ENCODE assay signal across 8 cellular contexts in the genomic region with DNA sequence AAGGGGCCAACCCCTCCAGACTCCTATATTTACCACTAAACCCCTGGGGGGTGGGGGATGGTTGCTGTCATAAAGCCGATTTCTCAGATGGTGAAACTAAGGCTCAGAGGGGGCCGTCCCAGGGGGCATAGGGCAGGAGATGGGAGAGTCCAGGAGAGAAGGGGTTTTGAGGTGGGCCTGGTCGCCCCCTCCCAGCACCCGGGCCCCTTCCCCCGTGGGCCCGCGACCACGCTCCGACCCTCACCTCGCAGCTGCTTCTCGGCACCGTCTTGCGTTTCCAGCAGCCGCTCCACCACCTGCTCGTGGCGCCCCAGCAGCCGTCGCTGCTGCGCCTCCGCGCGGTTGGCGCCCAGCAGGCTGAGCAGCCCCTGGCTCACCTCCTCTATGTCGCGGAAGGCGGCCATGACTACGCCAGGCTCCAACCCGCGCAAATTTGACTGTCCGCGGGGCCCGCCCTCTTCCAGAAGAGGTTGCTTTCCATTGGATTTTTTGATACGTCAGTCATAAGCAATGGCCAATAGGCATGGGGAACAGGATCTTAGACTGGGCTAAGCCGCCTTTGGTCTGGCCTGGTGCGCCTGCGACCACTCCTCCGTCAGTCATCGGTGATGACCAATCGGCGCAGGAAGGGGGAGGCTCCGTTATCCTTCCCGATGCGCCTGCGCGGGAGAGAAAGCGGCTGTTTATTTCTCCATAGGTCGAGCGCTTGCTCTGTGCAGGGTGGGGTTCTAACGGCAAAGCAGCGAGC. TPM values are rescaled to one million over a fixed set of nuclear protein-coding genes. Genes with fewer than 3 reads are reported as not detected.
DNase-seq lines count a peak whose midpoint lies in the region; ATAC-seq and TF ChIP-seq lines count a peak whose summit lies in the region.

SPC24 (minus strand) TSS at position 410 of the 748 bp plus-strand sequence; CDS start at position 404, 6 bp downstream.

- H4K20me1 ChIP-seq in SK-N-SH (ENCODE audit: insufficient read depth): no peaks in the 10 kb centered on the region

- H3K4me3 ChIP-seq in SK-N-SH (ENCODE audit: low read depth in 2 of 2, low read length in 1 of 2): peak within 1 kb of the TSS; percentile 70 to 75

- no peaks in the 10 kb centered on the region for H3K9me3 ChIP-seq in SK-N-SH

- peaks cover 10% of the 10 kb centered on the region for H3F3A ChIP-seq in SK-N-SH (replicated peaks; ENCODE audit: insufficient read depth)

- peak; percentile 95 for ATAC-seq in HG02571 (IDR thresholded peaks at IDR 0.05; ENCODE audit: unreplicated experiment)

- CTCF ChIA-PET in SK-N-SH (lab: Yijun Ruan, JAX): interaction anchor here (0.8 to 2.1 kb wide), 6 partner anchors 12 to 327 kb away, joined by 3 to 9 read pairs (median 6); no protein-coding TSS in a partner anchor

- peak within 1 kb of the TSS; percentile 80 for H2AFZ ChIP-seq in SK-N-SH (ENCODE audit: low read depth)

- peak within 1 kb of the TSS; percentile 81 for H3K9ac ChIP-seq in SK-N-SH

- H3K27ac ChIP-seq in SK-N-SH (ENCODE audit: low read depth in 2 of 2, low read length in 1 of 2) (peak within 1 kb of the TSS; percentile 37 to 75), temporal lobe (ENCODE audit: low read depth, low read length) (peak within 1 kb of the TSS; percentile 64)

- peak; percentile 10; the same call in 1 of the 2 replicates for TF ChIP-seq RAD21 in SK-N-SH (IDR thresholded peaks at IDR 0.05; ENCODE audit: low read length)

- no peaks in the 10 kb centered on the region for H3K9me2 ChIP-seq in SK-N-SH

- H3K36me3 ChIP-seq in SK-N-SH (replicated peaks in 1 of 2; ENCODE audit: control insufficient read depth in 1 of 2, insufficient read depth in 2 of 2, low read length in 1 of 2): no peaks in the 10 kb centered on the region

- DNase-seq in GM04504 (ENCODE audit: low read depth) (peak; percentile 97), NCI-H1048 (lab: John Stamatoyannopoulos, UW) (peak; percentile 95), SK-N-SH (peak; percentile 100), globus pallidus (ENCODE audit: low spot score) (peak; percentile 98), nucleus accumbens (lab: John Stamatoyannopoulos, UW) (peak; percentile 66 to 98 (median 95))
- DNase-seq in activated naive CD4-positive, alpha-beta T cell treated with anti-CD3 and anti-CD28 coated beads, Interleukin-2, amount 50 U/mL, for 16 hours: peak; percentile 90

- POLR2A ChIA-PET in SK-N-SH (lab: Yijun Ruan, JAX): interaction anchor here (1.1 kb wide), 1 partner anchor 20 kb away, joined by 3 read pairs; no protein-coding TSS in a partner anchor

- peaks cover 2 to 6% of the 10 kb centered on the region in 2 experiments; a peak in 2 of 4 replicates for H3K4me1 ChIP-seq in SK-N-SH (ENCODE audit: control insufficient read depth in 1 of 2, insufficient read depth in 2 of 2, low read depth in 1 of 2, low read length in 1 of 2)

- H3K79me2 ChIP-seq in SK-N-SH (ENCODE audit: insufficient read depth): peaks cover 50% of the 10 kb centered on the region

- H3K27me3 ChIP-seq in SK-N-SH (ENCODE audit: insufficient read depth): no peaks in the 10 kb centered on the region

- no peak for TF ChIP-seq EP300 in SK-N-SH (IDR thresholded peaks at IDR 0.05; ENCODE audit: borderline replicate concordance in 1 of 2, low read depth in 1 of 2, low read length in 1 of 2)

- H3K4me2 ChIP-seq in SK-N-SH: peak within 1 kb of the TSS; percentile 91

- no peak; the same call in 1 of the 2 replicates for TF ChIP-seq CTCF in SK-N-SH (IDR thresholded peaks at IDR 0.05)

- WGBS in SK-N-SH (ENCODE audit: low lambda C conversion rate): under 1% methylated on average over 24 of the region's 50 CpGs

TF ChIP-seq in SK-N-SH, 30 proteins besides CTCF, POLR2A, EP300 and RAD21 (continues in another document):
- TF ChIP-seq TAF1 (IDR thresholded peaks at IDR 0.05; ENCODE audit: borderline replicate concordance, low read depth, low read length) (peak; percentile 83), MEF2A (IDR thresholded peaks at IDR 0.05; ENCODE audit: borderline replicate concordance, low read depth) (no peak), YY1 (IDR thresholded peaks at IDR 0.05; ENCODE audit: low read depth) (peak; percentile 88), FOXM1 (IDR thresholded peaks at IDR 0.05; ENCODE audit: low read depth) (no peak), GATA2 (CRISPR knock-in tag; IDR thresholded peaks at IDR 0.05) (no peak), FOSL2 (IDR thresholded peaks at IDR 0.05; ENCODE audit: borderline replicate concordance, low read depth) (no peak), GABPA (IDR thresholded peaks at IDR 0.05; ENCODE audit: low read depth) (no peak), ZBTB33 (IDR thresholded peaks at IDR 0.05; ENCODE audit: borderline replicate concordance, low read depth) (no peak), FOXJ3 (CRISPR knock-in tag; IDR thresholded peaks at IDR 0.05) (no peak), MXI1 (IDR thresholded peaks at IDR 0.05; ENCODE audit: low read depth, low read length) (peak; percentile 98), REST (IDR thresholded peaks at IDR 0.05; ENCODE audit: low read depth, low read length) (peak; percentile 24; the same call in 1 of the 2 replicates), JUND (IDR thresholded peaks at IDR 0.05) (no peak), POLR2AphosphoS5 (IDR thresholded peaks at IDR 0.05; ENCODE audit: low read depth, low read length) (peak; percentile 83), CHD2 (IDR thresholded peaks at IDR 0.05; ENCODE audit: low read length, partially characterized antibody) (peak; percentile 89), TCF12 (IDR thresholded peaks at IDR 0.05) (no peak)
- TF ChIP-seq, protein P1, sequence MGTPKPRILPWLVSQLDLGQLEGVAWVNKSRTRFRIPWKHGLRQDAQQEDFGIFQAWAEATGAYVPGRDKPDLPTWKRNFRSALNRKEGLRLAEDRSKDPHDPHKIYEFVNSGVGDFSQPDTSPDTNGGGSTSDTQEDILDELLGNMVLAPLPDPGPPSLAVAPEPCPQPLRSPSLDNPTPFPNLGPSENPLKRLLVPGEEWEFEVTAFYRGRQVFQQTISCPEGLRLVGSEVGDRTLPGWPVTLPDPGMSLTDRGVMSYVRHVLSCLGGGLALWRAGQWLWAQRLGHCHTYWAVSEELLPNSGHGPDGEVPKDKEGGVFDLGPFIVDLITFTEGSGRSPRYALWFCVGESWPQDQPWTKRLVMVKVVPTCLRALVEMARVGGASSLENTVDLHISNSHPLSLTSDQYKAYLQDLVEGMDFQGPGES (IDR thresholded peaks at IDR 0.05; ENCODE audit: low read depth, low read length): no peak; the same call in 1 of the 2 replicates
- TF ChIP-seq, protein P2, sequence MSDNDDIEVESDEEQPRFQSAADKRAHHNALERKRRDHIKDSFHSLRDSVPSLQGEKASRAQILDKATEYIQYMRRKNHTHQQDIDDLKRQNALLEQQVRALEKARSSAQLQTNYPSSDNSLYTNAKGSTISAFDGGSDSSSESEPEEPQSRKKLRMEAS (IDR thresholded peaks at IDR 0.05; ENCODE audit: low read depth): no peak
- TF ChIP-seq, protein P3, sequence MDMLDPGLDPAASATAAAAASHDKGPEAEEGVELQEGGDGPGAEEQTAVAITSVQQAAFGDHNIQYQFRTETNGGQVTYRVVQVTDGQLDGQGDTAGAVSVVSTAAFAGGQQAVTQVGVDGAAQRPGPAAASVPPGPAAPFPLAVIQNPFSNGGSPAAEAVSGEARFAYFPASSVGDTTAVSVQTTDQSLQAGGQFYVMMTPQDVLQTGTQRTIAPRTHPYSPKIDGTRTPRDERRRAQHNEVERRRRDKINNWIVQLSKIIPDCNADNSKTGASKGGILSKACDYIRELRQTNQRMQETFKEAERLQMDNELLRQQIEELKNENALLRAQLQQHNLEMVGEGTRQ (IDR thresholded peaks at IDR 0.05; ENCODE audit: borderline replicate concordance, low read depth, low read length): no peak

RNA-seq across cellular contexts. Expression of gene SPC24, which starts in this region (rescaled TPM):
- polyA plus RNA-seq in SK-N-SH (2012; rRNA removed): 12.7 and 18.9 TPM in 2 replicates
- 8.5 and 13.1 TPM in 2 replicates for polyA plus RNA-seq in SK-N-SH (2012; cell fraction: cytosol; rRNA removed)
- 25.0 and 27.1 TPM in 2 replicates for polyA plus RNA-seq in SK-N-SH (2012; cell fraction: nucleus; rRNA removed)
- total RNA-seq in temporal lobe: 2.7 TPM

Comparison
In these comparisons a context has a peak if more than half of its experiments do, and no peak if none do; other contexts are left out.
1. Peak in every context shown above with its lines: DNase-seq, ATAC-seq, H3K4me3 ChIP-seq and H3K27ac ChIP-seq.